ENCODE assay signal across 8 cellular contexts in the genomic region with DNA sequence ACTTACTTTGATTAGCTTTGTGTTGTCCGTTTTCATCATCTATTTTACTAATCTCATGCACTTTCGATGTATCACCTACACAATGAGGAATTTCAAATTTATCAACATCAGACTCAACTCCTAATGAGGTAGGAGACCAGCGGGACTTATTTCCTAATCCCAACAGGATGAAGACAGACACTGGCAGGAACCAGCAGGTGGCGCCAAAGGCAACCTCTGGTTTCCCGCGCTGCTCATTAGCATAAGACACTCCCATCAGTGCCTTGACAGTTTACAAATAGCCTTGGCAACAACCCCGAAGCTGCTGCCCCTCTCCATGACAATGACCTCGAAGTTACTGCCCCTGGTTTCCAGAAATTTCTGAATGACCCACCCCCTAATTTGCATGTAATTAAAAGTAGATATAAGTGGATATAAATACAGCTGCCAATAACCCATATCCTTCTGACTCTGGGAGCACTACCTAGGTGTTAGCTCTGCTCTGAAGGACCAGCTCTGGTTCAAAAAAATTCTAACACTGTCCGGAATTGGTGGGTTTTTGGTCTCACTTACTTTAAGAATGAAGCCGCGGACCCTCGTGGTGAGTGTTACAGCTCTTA.
DNase-seq lines count a peak whose midpoint lies in the region; ATAC-seq and TF ChIP-seq lines count a peak whose summit lies in the region.

No MANE protein-coding gene starts in this region.

- ATAC-seq in HG02588 (IDR thresholded peaks at IDR 0.05; ENCODE audit: unreplicated experiment) (no peak), GM21723 (IDR thresholded peaks at IDR 0.05; ENCODE audit: unreplicated experiment) (no peak), HG03025 (IDR thresholded peaks at IDR 0.05; ENCODE audit: low FRiP score, unreplicated experiment) (no peak), GM21381 (IDR thresholded peaks at IDR 0.05; ENCODE audit: unreplicated experiment) (no peak)

- POLR2A ChIA-PET in GM10248 (lab: Yijun Ruan, JAX) = no interaction called here

- CTCF ChIA-PET in GM10248 (lab: Yijun Ruan, JAX) = interaction anchor here (1.1 to 3.4 kb wide), 4 partner anchors 11 to 17 kb away, joined by 3 to 12 read pairs (median 3); no protein-coding TSS in a partner anchor

- DNase-seq in GM10248 (ENCODE audit: extremely low spot score) (no peak), NB4 (ENCODE audit: low read depth) (peak; percentile 61), amniotic epithelial cell (ENCODE audit: low read depth) (peak; percentile 0), kidney tubule cell (ENCODE audit: low spot score) (peak; percentile 36)

- no peak overlapping the region for H3K4me3 ChIP-seq in NB4 (ENCODE audit: low read depth, low read length)

- TF ChIP-seq CTCF in GM10248 (IDR thresholded peaks at IDR 0.05; ENCODE audit: control extremely low read depth, extremely low read depth, low read depth, missing control alignments) = peak; percentile 21
- peak; percentile 75 for TF ChIP-seq CTCF in NB4 (IDR thresholded peaks at IDR 0.05; ENCODE audit: low read depth, low read length)

- no peak for TF ChIP-seq POLR2A in NB4 (IDR thresholded peaks at IDR 0.05; ENCODE audit: extremely low read depth, insufficient read length)
